Comparison of ENCODE assay signal across 8 cellular contexts in the genomic region with DNA sequence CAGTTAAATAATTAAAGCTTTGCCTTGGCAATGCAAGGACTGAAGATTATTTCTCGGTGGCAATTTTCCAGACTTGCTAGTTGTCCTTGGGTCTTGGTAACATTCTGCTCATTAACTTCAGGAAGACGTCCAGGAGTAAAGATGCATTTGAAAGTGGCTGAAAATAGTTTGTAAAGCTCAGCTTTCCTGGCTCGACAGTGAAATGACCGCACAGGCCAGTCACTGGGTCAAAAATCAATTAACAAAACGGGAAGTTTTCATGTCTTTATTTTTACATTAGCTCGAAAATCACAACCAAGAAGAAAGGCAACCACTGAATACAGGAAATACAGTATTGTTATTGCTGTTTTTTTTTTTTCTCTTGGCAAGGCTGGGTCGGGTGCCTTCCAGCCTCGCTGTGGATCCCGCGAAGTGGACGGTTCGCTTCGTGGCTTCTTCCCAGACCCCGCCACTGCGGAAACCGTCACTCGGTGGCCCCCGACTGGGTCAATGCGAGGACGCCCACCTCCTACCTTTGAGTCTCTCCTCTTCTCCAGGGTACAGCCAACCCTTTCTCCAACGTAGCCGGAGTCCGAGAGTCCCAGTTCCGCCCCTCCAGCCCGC. TPM values are rescaled to one million over a fixed set of nuclear protein-coding genes. Genes with fewer than 3 reads are reported as not detected.
DNase-seq lines count a peak whose midpoint lies in the region; ATAC-seq and TF ChIP-seq lines count a peak whose summit lies in the region.

No MANE protein-coding gene starts in this region.

- H3K4me3 Mint-ChIP-seq in T-helper 17 cell, result peak overlapping the region; percentile 94

- H3K4me3 ChIP-seq in foreskin fibroblast (ENCODE audit: low read depth in 1 of 2, low read length in 2 of 2) (peak overlapping the region; percentile 64 to 85), ovary (peak overlapping the region; percentile 92)

- no peaks in the 10 kb centered on the region for H3K9me3 ChIP-seq in T-helper 17 cell (ENCODE audit: control insufficient read depth, low read length, poor library complexity, severe bottlenecking)
- H3K9me3 ChIP-seq in ovary, result no peaks in the 10 kb centered on the region

- H3K27ac Mint-ChIP-seq in T-helper 17 cell, result peak overlapping the region; percentile 11

- peaks cover 4% of the 10 kb centered on the region for H3K4me1 ChIP-seq in ovary (ENCODE audit: insufficient read depth)

- peaks cover 5% of the 10 kb centered on the region for H3K4me1 Mint-ChIP-seq in T-helper 17 cell

- peak overlapping the region; percentile 69 to 84 for H3K27ac ChIP-seq in ovary

- TF ChIP-seq CTCF in foreskin fibroblast (IDR thresholded peaks at IDR 0.05; ENCODE audit: low read depth, low read length) (no peak), ovary (IDR thresholded peaks at IDR 0.05) (no peak)

- intact Hi-C loops in ovary (cut with DNase I), result no loop called here

- no peaks in the 10 kb centered on the region for H3K27me3 ChIP-seq in ovary

- TF ChIP-seq POLR2A in ovary (IDR thresholded peaks at IDR 0.05), result no peak

- DNase-seq in T-helper 17 cell (no peak), foreskin fibroblast (peak; percentile 2 to 35), ovary (no peak), SIG-M5 treated with dmso at 0.1 percent for 504 hours (lab: John Stamatoyannopoulos, UW; ENCODE audit: unreplicated experiment) (no peak), COLO668 (lab: John Stamatoyannopoulos, UW; ENCODE audit: unreplicated experiment) (no peak), DMS114 treated with DMSO at 0.1 percent for 48 hours (lab: John Stamatoyannopoulos, UW; ENCODE audit: unreplicated experiment) (no peak)

- TF ChIP-seq EP300 in ovary (IDR thresholded peaks at IDR 0.05), result no peak

- ATAC-seq in GM21786 (IDR thresholded peaks at IDR 0.05; ENCODE audit: unreplicated experiment), result peak; percentile 14
- ATAC-seq in T-helper 17 cell, result peak; percentile 46
- ATAC-seq in HG03460 (IDR thresholded peaks at IDR 0.05; ENCODE audit: unreplicated experiment), result no peak

- WGBS in ovary, 3 donors, result 0 to 1% (median 1%) methylated on average over 25 of the region's 25 CpGs

- peaks cover 6% of the 10 kb centered on the region for H3K27me3 Mint-ChIP-seq in T-helper 17 cell

- H3K36me3 Mint-ChIP-seq in T-helper 17 cell (ENCODE audit: low read depth), result no peaks in the 10 kb centered on the region

- no peaks in the 10 kb centered on the region for H3K36me3 ChIP-seq in ovary

RNA-seq across cellular contexts. Expression of a gene that starts 0.5 kb away (rescaled TPM):
- 1 to 10 TPM in 1 of 2 donors, under 1 TPM in 1; 0.99 to 2.1 TPM for total RNA-seq in T-helper 17 cell
- 10 to 100 TPM in 6 of 7 donors, 1 to 10 TPM in 1; 5.4 to 20.2 (median 11.7) TPM for total RNA-seq in ovary
- 10 to 100 TPM; 10.4 to 33.0 TPM for polyA plus RNA-seq in ovary

Comparison
In these comparisons a context has a peak if more than half of its experiments do, and no peak if none do; other contexts are left out.
1. DNase-seq: peak in foreskin fibroblast (2 of 2); none in T-helper 17 cell (0 of 3), ovary (0 of 5), SIG-M5 treated with dmso at 0.1 percent for 504 hours (single experiment), COLO668 (single experiment) and DMS114 treated with DMSO at 0.1 percent for 48 hours (single experiment).